ENCODE assay signal across 8 cellular contexts in the genomic region with DNA sequence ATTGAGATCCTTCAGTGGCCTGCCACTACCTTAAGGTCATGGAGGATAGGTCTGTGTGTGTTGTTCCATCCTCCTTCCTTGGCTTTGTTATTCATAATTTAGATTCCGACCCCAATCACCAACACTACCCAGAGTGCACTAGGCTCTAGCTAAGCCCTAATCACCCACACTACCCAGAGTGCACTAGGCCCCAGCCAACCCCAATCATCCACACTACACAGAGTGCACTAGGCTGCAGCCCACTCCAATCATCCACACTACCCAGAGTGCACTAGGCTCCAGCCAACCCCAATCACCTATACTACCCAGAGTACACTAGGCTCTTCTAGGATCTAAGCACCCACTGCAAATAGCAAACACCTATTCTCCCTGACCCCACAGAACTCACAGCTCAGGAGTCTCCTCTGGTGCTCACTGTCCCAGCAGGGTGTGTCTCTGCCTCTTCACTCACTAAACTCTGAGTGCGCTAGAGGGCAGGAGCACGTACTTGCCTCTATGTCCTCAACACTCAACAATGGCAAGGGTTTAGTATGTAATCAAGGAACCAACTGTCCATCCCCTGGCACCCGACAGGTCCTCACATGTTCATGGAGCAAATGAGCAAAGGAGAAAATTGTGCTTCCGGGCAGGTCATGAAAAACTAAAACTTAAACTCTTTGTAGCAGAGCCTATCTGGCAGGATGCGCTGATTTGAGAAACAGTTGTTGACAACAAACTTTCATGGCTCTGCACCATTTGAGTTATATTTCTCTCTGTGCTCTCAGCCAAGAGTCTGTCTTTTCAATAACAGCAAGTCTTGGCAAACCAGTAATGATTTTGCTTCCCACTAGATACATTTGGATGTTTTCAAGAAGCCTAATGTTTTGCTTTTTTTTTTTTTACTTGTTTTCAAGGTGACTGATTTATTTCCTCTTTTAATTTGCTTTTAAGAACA. TPM values are rescaled to one million over a fixed set of nuclear protein-coding genes. Genes with fewer than 3 reads are reported as not detected.
DNase-seq lines count a peak whose midpoint lies in the region; ATAC-seq and TF ChIP-seq lines count a peak whose summit lies in the region.
"Had no signal": no experiment of that assay in that cellular context is flagged by ENCODE, and none has a peak within 500 bp of the region (broad histone marks: within the 10 kb centered on the region; RNA-seq: fewer than 3 reads in every experiment).

No MANE protein-coding gene starts in this region.

- no TSS peak for BruUV-seq in PC-9 (replicated peaks; lab: Mats Ljungman, UMichigan)

- no peak overlapping the region for H3K4me3 Mint-ChIP-seq in mesothelial cell of epicardium
- H3K4me3 Mint-ChIP-seq in naive thymus-derived CD8-positive, alpha-beta T cell, result no peak overlapping the region

- H3K4me2 ChIP-seq in PC-9, result peak overlapping the region; percentile 28

- H3K4me1 ChIP-seq in PC-9 (replicated peaks; ENCODE audit: insufficient read depth), result peaks cover 36% of the 10 kb centered on the region
- no peaks in the 10 kb centered on the region for H3K4me1 ChIP-seq in thymus (ENCODE audit: control insufficient read depth, insufficient read depth, low read length)

- POLR2A ChIA-PET in PC-9 (lab: Charles Lee; ENCODE audit: unreplicated experiment), result interaction anchor here (0.5 to 0.6 kb wide), 2 partner anchors 56 to 733 kb away, joined by 3 to 7 read pairs; partner anchors contain the start of gene ECI2
- POLR2A ChIA-PET in naive thymus-derived CD8-positive, alpha-beta T cell (lab: Charles Lee), result no interaction called here

- no peak for ATAC-seq in naive thymus-derived CD8-positive, alpha-beta T cell
- ATAC-seq in HG03432 (IDR thresholded peaks at IDR 0.05; ENCODE audit: unreplicated experiment), result no peak

- no peaks in the 10 kb centered on the region for H3K27me3 Mint-ChIP-seq in mesothelial cell of epicardium (ENCODE audit: low read depth)
- H3K27me3 Mint-ChIP-seq in naive thymus-derived CD8-positive, alpha-beta T cell, result peaks cover 0 to under 1% (median 0%) of the 10 kb centered on the region in 5 donors

- peak overlapping the region; percentile 18 for H3K27ac Mint-ChIP-seq in mesothelial cell of epicardium
- H3K27ac Mint-ChIP-seq in naive thymus-derived CD8-positive, alpha-beta T cell, result peak overlapping the region in 1 of 10 donors; percentile 8

- no peaks in the 10 kb centered on the region for H3K79me2 ChIP-seq in PC-9 (ENCODE audit: low read depth)

- peaks cover 3% of the 10 kb centered on the region; the same call in 1 of the 2 replicates for H3F3A ChIP-seq in PC-9 (ENCODE audit: insufficient read depth, low read depth)

- intact Hi-C loops in PC-9 (cut with micrococcal nuclease; ENCODE audit: unreplicated experiment), result no loop called here
- intact Hi-C loops in dorsolateral prefrontal cortex (cut with DNase I), result no loop called here

- H3K4me3 ChIP-seq in PC-9 (no peak overlapping the region), dorsolateral prefrontal cortex (peak overlapping the region in 1 of 59 donors; percentile 21), thymus (ENCODE audit: low read length) (no peak overlapping the region)
- H3K4me3 ChIP-seq: MG63 had no signal

- H4K20me1 ChIP-seq in PC-9 (ENCODE audit: insufficient read depth), result no peaks in the 10 kb centered on the region

- DNase-seq in PC-9 (no peak), dorsolateral prefrontal cortex (no peak), mesothelial cell of epicardium (ENCODE audit: low spot score in 2 of 2, unreplicated experiment in 2 of 2) (no peak), NCI-H524 treated with DMSO at 0.1 percent for 48 hours (lab: John Stamatoyannopoulos, UW) (no peak)
- no peak for DNase-seq in naive thymus-derived CD8-positive, alpha-beta T cell
- DNase-seq: MG63 had no signal

- H3K36me3 ChIP-seq in PC-9 (ENCODE audit: low read depth) (no peaks in the 10 kb centered on the region), thymus (ENCODE audit: control insufficient read depth, insufficient read depth) (no peaks in the 10 kb centered on the region)
- H3K36me3 ChIP-seq: MG63 had no signal

- no peak overlapping the region for H2AFZ ChIP-seq in PC-9

- H3K27ac ChIP-seq in PC-9, result no peak overlapping the region
- peak overlapping the region in 32 of 59 donors; percentile 2 to 74 (median 36) for H3K27ac ChIP-seq in dorsolateral prefrontal cortex
- H3K27ac ChIP-seq in thymus (ENCODE audit: low read depth), result peak overlapping the region; percentile 68

- 92% methylated on average over 6 of the region's 6 CpGs for WGBS in thymus

- H3K9me3 ChIP-seq in PC-9 (ENCODE audit: insufficient read depth, low read depth) (no peaks in the 10 kb centered on the region), thymus (ENCODE audit: control insufficient read depth) (no peaks in the 10 kb centered on the region)
- H3K9me3 ChIP-seq: MG63 had no signal

- H3K9me2 ChIP-seq in PC-9 (ENCODE audit: insufficient read depth), result no peaks in the 10 kb centered on the region

- peaks cover under 1% of the 10 kb centered on the region for H3K36me3 Mint-ChIP-seq in mesothelial cell of epicardium
- H3K36me3 Mint-ChIP-seq in naive thymus-derived CD8-positive, alpha-beta T cell, result peaks cover 0 to 4% (median 0%) of the 10 kb centered on the region in 3 donors

- H3K9me3 Mint-ChIP-seq in mesothelial cell of epicardium, result no peaks in the 10 kb centered on the region
- H3K9me3 Mint-ChIP-seq in naive thymus-derived CD8-positive, alpha-beta T cell, result no peaks in the 10 kb centered on the region

- TF ChIP-seq CTCF in PC-9 (conservative IDR thresholded peaks at IDR 0.05), result no peak
- TF ChIP-seq CTCF in dorsolateral prefrontal cortex (IDR thresholded peaks at IDR 0.05 in 54 of 56, conservative IDR thresholded peaks at IDR 0.05 in 2 of 56; ENCODE audit: low read depth in 1 of 56, partially characterized antibody in 56 of 56), result peak in 1 of 56 donors; percentile 10
- TF ChIP-seq CTCF in mesothelial cell of epicardium (IDR thresholded peaks at IDR 0.05; ENCODE audit: unreplicated experiment), result no peak

- no peaks in the 10 kb centered on the region for H3K27me3 ChIP-seq in PC-9 (ENCODE audit: insufficient read depth, low read depth)
- H3K27me3 ChIP-seq in dorsolateral prefrontal cortex, result no peaks in the 10 kb centered on the region
- H3K27me3 ChIP-seq in thymus (ENCODE audit: control insufficient read depth, insufficient read depth), result no peaks in the 10 kb centered on the region
- H3K27me3 ChIP-seq: MG63 had no signal

- H3K4me1 Mint-ChIP-seq in mesothelial cell of epicardium, result peaks cover 22% of the 10 kb centered on the region
- peaks cover 0 to 12% (median 2%) of the 10 kb centered on the region in 4 donors for H3K4me1 Mint-ChIP-seq in naive thymus-derived CD8-positive, alpha-beta T cell

- CTCF ChIA-PET in PC-9 (lab: Charles Lee), result no interaction called here

RNA-seq across cellular contexts. Expression of gene SLC22A23, which starts 54.3 kb away (rescaled TPM):
- total RNA-seq in PC-9 (2021), result 13.5 and 16.3 TPM in 2 replicates
- 100 to 1,000 TPM in 1 of 120 experiments, 10 to 100 TPM in 119; 36.4 to 160 (median 55.7) TPM for total RNA-seq in dorsolateral prefrontal cortex
- total RNA-seq in mesothelial cell of epicardium, result 24.3 to 25.0 TPM (median 24.5 TPM) in 3 replicates
- polyA plus RNA-seq in thymus, result 16.4 TPM
- total RNA-seq in naive thymus-derived CD8-positive, alpha-beta T cell, result 1 to 10 TPM; 5.0 to 5.6 TPM
- polyA plus RNA-seq in naive thymus-derived CD8-positive, alpha-beta T cell, result 1 to 10 TPM in 1 of 3 donors, under 1 TPM in 2; 0.36 to 2.8 (median 0.50) TPM
